Comparison of ENCODE assay signal across 9 cellular contexts in genomic region chr11:62882428-62882742, GRCh38. TPM values are rescaled to one million over a fixed set of nuclear protein-coding genes. Genes with fewer than 3 reads are reported as not detected.
A peak's percentile ranks its signal among the peaks of the same experiment; 100 is the strongest.
DNase-seq lines count a peak whose midpoint lies in the region; ATAC-seq and TF ChIP-seq lines count a peak whose summit lies in the region.
"Had no signal": no experiment of that assay in that cellular context is flagged by ENCODE, and none has a peak within 500 bp of the region (broad histone marks: within the 10 kb centered on the region; RNA-seq: fewer than 3 reads in every experiment).

No MANE protein-coding gene starts in this region.

- peak overlapping the region; percentile 98 to 100 (median 100) for H3K4me3 Mint-ChIP-seq in naive thymus-derived CD4-positive, alpha-beta T cell

- peak overlapping the region; percentile 98 for H3K9ac ChIP-seq in MM.1S (ENCODE audit: low read length)

- POLR2A ChIA-PET in naive thymus-derived CD4-positive, alpha-beta T cell (lab: Charles Lee) = interaction anchor here (0.7 to 5.1 kb wide), 17 partner anchors 10 to 1105 kb away, joined by 3 to 99 read pairs (median 11); partner anchors contain the start of genes LRRN4CL, NXF1, POLR2G and STX5

- no peaks in the 10 kb centered on the region for H3K9me3 ChIP-seq in MM.1S (replicated peaks; ENCODE audit: insufficient read depth, low read length)
- H3K9me3 ChIP-seq in naive thymus-derived CD4-positive, alpha-beta T cell (ENCODE audit: control insufficient read depth in 2 of 3, low read length in 3 of 3) = no peaks in the 10 kb centered on the region

- H3K27me3 Mint-ChIP-seq in naive thymus-derived CD4-positive, alpha-beta T cell = peaks cover 0 to 4% (median 0%) of the 10 kb centered on the region in 5 donors

- peak overlapping the region; percentile 98 to 100 (median 99) for H3K27ac Mint-ChIP-seq in naive thymus-derived CD4-positive, alpha-beta T cell

- H3F3A ChIP-seq in MM.1S (ENCODE audit: insufficient read depth, low read length) = peaks cover 55% of the 10 kb centered on the region

- H4K20me1 ChIP-seq in MM.1S (ENCODE audit: insufficient read depth, low read length) = peaks cover 16% of the 10 kb centered on the region

- in situ Hi-C loops in KBM-7 (cut with MboI; ENCODE audit: low pct_unique_long_range_greater_than_20kb, low sequenced_read_pairs) = no loop called here

- H3K79me2 ChIP-seq in MM.1S (ENCODE audit: low read length) = peaks cover 74% of the 10 kb centered on the region

- H3K4me3 ChIP-seq in AG09309 (ENCODE audit: control insufficient read depth, low read depth, low read length) (peak overlapping the region; percentile 96), MM.1S (ENCODE audit: low read length) (peak overlapping the region; percentile 99)
- H3K4me3 ChIP-seq in naive thymus-derived CD4-positive, alpha-beta T cell (ENCODE audit: low read length) = peak overlapping the region; percentile 97

- no peak overlapping the region for H2AFZ ChIP-seq in MM.1S (ENCODE audit: low read length)

- peaks cover 39 to 60% (median 55%) of the 10 kb centered on the region in 7 donors for H3K4me1 Mint-ChIP-seq in naive thymus-derived CD4-positive, alpha-beta T cell

- H3K9me2 ChIP-seq in MM.1S (replicated peaks; ENCODE audit: insufficient read depth, low read length) = no peaks in the 10 kb centered on the region

- peaks cover 37% of the 10 kb centered on the region for H3K36me3 ChIP-seq in MM.1S (replicated peaks; ENCODE audit: insufficient read depth, low read length)
- H3K36me3 ChIP-seq in naive thymus-derived CD4-positive, alpha-beta T cell (ENCODE audit: control insufficient read depth in 2 of 3, insufficient read depth in 3 of 3, low read length in 3 of 3) = peaks cover 30 to 54% (median 39%) of the 10 kb centered on the region in 3 experiments

- no peak for ATAC-seq in naive thymus-derived CD4-positive, alpha-beta T cell
- no peak for ATAC-seq in GM19463 (IDR thresholded peaks at IDR 0.05; ENCODE audit: unreplicated experiment)

- no peaks in the 10 kb centered on the region for H3K9me3 Mint-ChIP-seq in naive thymus-derived CD4-positive, alpha-beta T cell

- H3K4me1 ChIP-seq in MM.1S (ENCODE audit: low read length) = peaks cover 21% of the 10 kb centered on the region
- H3K4me1 ChIP-seq in naive thymus-derived CD4-positive, alpha-beta T cell (ENCODE audit: control insufficient read depth in 2 of 2, insufficient read depth in 2 of 2, low read length in 2 of 2) = peaks cover 34 to 35% of the 10 kb centered on the region in 2 donors

- peaks cover 8 to 48% (median 34%) of the 10 kb centered on the region in 5 donors for H3K36me3 Mint-ChIP-seq in naive thymus-derived CD4-positive, alpha-beta T cell

- no peak for DNase-seq in AG09309 (ENCODE audit: low read depth)
- DNase-seq in MM.1S = no peak
- no peak for DNase-seq in naive thymus-derived CD4-positive, alpha-beta T cell
- DNase-seq in stimulated activated CD4-positive, alpha-beta T cell treated with anti-CD3 and anti-CD28 coated beads, Interleukin-2, amount 100 ng/mL, for 24 hours = no peak
- no peak for DNase-seq in NCI-H69 (lab: John Stamatoyannopoulos, UW)
- DNase-seq in KBM-7 = no peak
- DNase-seq: NCI-H1092 had no signal

- H3K27me3 ChIP-seq in MM.1S (replicated peaks; ENCODE audit: insufficient read depth, low read length) = no peaks in the 10 kb centered on the region
- no peaks in the 10 kb centered on the region for H3K27me3 ChIP-seq in naive thymus-derived CD4-positive, alpha-beta T cell (ENCODE audit: control insufficient read depth in 2 of 2, insufficient read depth in 2 of 2, low read length in 2 of 2)

- intact Hi-C loops in naive thymus-derived CD4-positive, alpha-beta T cell (cut with micrococcal nuclease) = loop anchor here (5.0 kb wide), 3 partner anchors 480 to 800 kb away; partner anchors contain the start of genes INCENP (in 1 of the 2) and RTN3 (in 1 of the 2)

- H3K4me2 ChIP-seq in MM.1S (ENCODE audit: low read depth, low read length) = peak overlapping the region; percentile 74

- CTCF ChIA-PET in naive thymus-derived CD4-positive, alpha-beta T cell (lab: Charles Lee) = interaction anchor here (0.8 to 1.3 kb wide), 2 partner anchors 26 to 153 kb away, joined by 3 to 4 read pairs; no protein-coding TSS in a partner anchor

- H3K27ac ChIP-seq in MM.1S (ENCODE audit: low read length) (peak overlapping the region; percentile 98; the same call in 1 of the 2 replicates), cingulate gyrus (ENCODE audit: low read depth, low read length) (peak overlapping the region; percentile 99)
- peak overlapping the region; percentile 94 for H3K27ac ChIP-seq in naive thymus-derived CD4-positive, alpha-beta T cell (ENCODE audit: low read depth, low read length)

- TF ChIP-seq CTCF in AG09309 (IDR thresholded peaks at IDR 0.05; ENCODE audit: control insufficient read depth, insufficient read depth, low read depth, low read length, missing control alignments) (no peak), MM.1S (IDR thresholded peaks at IDR 0.05; ENCODE audit: low read length) (no peak)

RNA-seq across cellular contexts. Expression of gene SLC3A2, which starts 1.7 kb away (rescaled TPM):
- total RNA-seq in naive thymus-derived CD4-positive, alpha-beta T cell = 100 to 1,000 TPM; 159 to 239 (median 218) TPM
- polyA plus RNA-seq in naive thymus-derived CD4-positive, alpha-beta T cell = 100 to 1,000 TPM; 118 to 189 TPM

RNA-seq across cellular contexts. Expression of gene CHRM1, which starts 38.8 kb away (rescaled TPM):
- not detected for total RNA-seq in naive thymus-derived CD4-positive, alpha-beta T cell
- polyA plus RNA-seq in naive thymus-derived CD4-positive, alpha-beta T cell = not detected

RNA-seq across cellular contexts. Expression of gene WDR74, which starts 43.0 kb away (rescaled TPM):
- 100 to 1,000 TPM in 4 of 5 experiments, 10 to 100 TPM in 1; 87.2 to 279 (median 102) TPM for total RNA-seq in naive thymus-derived CD4-positive, alpha-beta T cell
- polyA plus RNA-seq in naive thymus-derived CD4-positive, alpha-beta T cell = 10 to 100 TPM; 55.0 to 56.9 TPM

RNA-seq across cellular contexts. Expression of gene TEX54, which starts 49.7 kb away (rescaled TPM):
- under 1 TPM in 1 of 5 experiments, not detected in 4; 0.89 TPM for total RNA-seq in naive thymus-derived CD4-positive, alpha-beta T cell
- 1 to 10 TPM; 1.6 to 2.1 TPM for polyA plus RNA-seq in naive thymus-derived CD4-positive, alpha-beta T cell

RNA-seq across cellular contexts. Expression of gene STX5, which starts 50.5 kb away (rescaled TPM):
- total RNA-seq in naive thymus-derived CD4-positive, alpha-beta T cell = 100 to 1,000 TPM in 2 of 5 experiments, 10 to 100 TPM in 3; 47.0 to 152 (median 57.3) TPM
- 10 to 100 TPM; 23.8 to 32.8 TPM for polyA plus RNA-seq in naive thymus-derived CD4-positive, alpha-beta T cell
